21 cellular contexts compared by ENCODE assay signal in genomic region chr11:72841397-72841796, GRCh38.
"Had no signal": no experiment of that assay in that cellular context is flagged by ENCODE, and none has a peak within 500 bp of the region (broad histone marks: within the 10 kb centered on the region; RNA-seq: fewer than 3 reads in every experiment).

No MANE protein-coding gene starts in this region.

- H3K9me3 ChIP-seq: left lung, right lobe of liver, thoracic aorta, upper lobe of left lung had no signal

- H3K4me3 Mint-ChIP-seq: activated CD4-positive, alpha-beta memory T cell treated with anti-CD3 and anti-CD28 coated beads for 36 hours; activated naive CD4-positive, alpha-beta T cell treated with anti-CD3 and anti-CD28 coated beads, Interleukin-2, amount 10 ng/mL, durations not matched to agents 7 days and 5 days; activated naive CD8-positive, alpha-beta T cell treated with anti-CD3 and anti-CD28 coated beads, Interleukin-2, amount 50 U/mL, for 24 hours; brain; immature natural killer cell; natural killer cell treated with Interleukin-12 subunit alpha and Interleukin-12 subunit beta and Interleukin-15 and Interleukin-18, amount 100 ng/mL, for 72 hours had no signal

- H3K79me2 ChIP-seq: hepatocyte had no signal

- H3K9me3 Mint-ChIP-seq: activated CD4-positive, alpha-beta memory T cell treated with anti-CD3 and anti-CD28 coated beads for 36 hours; activated naive CD4-positive, alpha-beta T cell treated with anti-CD3 and anti-CD28 coated beads, Interleukin-2, amount 10 ng/mL, durations not matched to agents 7 days and 5 days; activated naive CD8-positive, alpha-beta T cell treated with anti-CD3 and anti-CD28 coated beads, Interleukin-2, amount 50 U/mL, for 24 hours; immature natural killer cell; natural killer cell treated with Interleukin-12 subunit alpha and Interleukin-12 subunit beta and Interleukin-15 and Interleukin-18, amount 100 ng/mL, for 72 hours had no signal

- H3K27me3 ChIP-seq: hepatocyte, left lung, right lobe of liver, upper lobe of left lung had no signal

- H3K27ac ChIP-seq: hepatocyte, left lung, right lobe of liver, thoracic aorta, upper lobe of left lung had no signal

- H3K27ac Mint-ChIP-seq: activated CD4-positive, alpha-beta memory T cell treated with anti-CD3 and anti-CD28 coated beads for 36 hours; activated naive CD4-positive, alpha-beta T cell treated with anti-CD3 and anti-CD28 coated beads, Interleukin-2, amount 10 ng/mL, durations not matched to agents 7 days and 5 days; activated naive CD8-positive, alpha-beta T cell treated with anti-CD3 and anti-CD28 coated beads, Interleukin-2, amount 50 U/mL, for 24 hours had no signal

- H3K4me3 ChIP-seq: hepatocyte, left lung, right lobe of liver, skin epidermis, thoracic aorta, upper lobe of left lung had no signal

- ATAC-seq: activated naive CD8-positive, alpha-beta T cell treated with anti-CD3 and anti-CD28 coated beads, Interleukin-2, amount 50 U/mL, for 24 hours; left lung; natural killer cell treated with Interleukin-12 subunit alpha and Interleukin-12 subunit beta and Interleukin-15 and Interleukin-18, amount 100 ng/mL, for 72 hours had no signal

- H3K4me1 ChIP-seq: right lobe of liver had no signal

- DNase-seq: activated CD4-positive, alpha-beta memory T cell treated with anti-CD3 and anti-CD28 coated beads for 36 hours; activated CD4-positive, alpha-beta T cell treated with anti-CD3 and anti-CD28 coated beads for 4 hours; activated CD4-positive, CD25-positive, alpha-beta regulatory T cell; activated effector memory CD4-positive, alpha-beta T cell treated with Interleukin-2 at 50 U/mL for 16 hours; activated naive CD4-positive, alpha-beta T cell treated with anti-CD3 and anti-CD28 coated beads, Interleukin-2, amount 10 ng/mL, durations not matched to agents 7 days and 5 days; activated naive CD8-positive, alpha-beta T cell treated with anti-CD3 and anti-CD28 coated beads, Interleukin-2, amount 50 U/mL, for 24 hours; activated T-cell treated with anti-CD3 and anti-CD28 coated beads, Interleukin-2, amount 50 U/mL, for 48 hours; immature natural killer cell; left lung; nucleus accumbens; right lobe of liver; stimulated activated CD4-positive, alpha-beta T cell treated with anti-CD3 and anti-CD28 coated beads, Interleukin-2, amount 100 ng/mL, for 24 hours; stimulated activated naive CD4-positive, alpha-beta T cell treated with Interleukin-2 at 50 U/mL for 16 hours; T-helper 1 cell; T-helper 9 cell; upper lobe of left lung had no signal

- H2AFZ ChIP-seq: hepatocyte had no signal

- H3K4me2 ChIP-seq: hepatocyte had no signal

- H3K4me1 Mint-ChIP-seq: immature natural killer cell had no signal

- H3K27me3 Mint-ChIP-seq: activated CD4-positive, alpha-beta memory T cell treated with anti-CD3 and anti-CD28 coated beads for 36 hours; activated naive CD4-positive, alpha-beta T cell treated with anti-CD3 and anti-CD28 coated beads, Interleukin-2, amount 10 ng/mL, durations not matched to agents 7 days and 5 days; activated naive CD8-positive, alpha-beta T cell treated with anti-CD3 and anti-CD28 coated beads, Interleukin-2, amount 50 U/mL, for 24 hours; natural killer cell treated with Interleukin-12 subunit alpha and Interleukin-12 subunit beta and Interleukin-15 and Interleukin-18, amount 100 ng/mL, for 72 hours had no signal
